Comparison of ENCODE assay signal across 9 cellular contexts in the genomic region with DNA sequence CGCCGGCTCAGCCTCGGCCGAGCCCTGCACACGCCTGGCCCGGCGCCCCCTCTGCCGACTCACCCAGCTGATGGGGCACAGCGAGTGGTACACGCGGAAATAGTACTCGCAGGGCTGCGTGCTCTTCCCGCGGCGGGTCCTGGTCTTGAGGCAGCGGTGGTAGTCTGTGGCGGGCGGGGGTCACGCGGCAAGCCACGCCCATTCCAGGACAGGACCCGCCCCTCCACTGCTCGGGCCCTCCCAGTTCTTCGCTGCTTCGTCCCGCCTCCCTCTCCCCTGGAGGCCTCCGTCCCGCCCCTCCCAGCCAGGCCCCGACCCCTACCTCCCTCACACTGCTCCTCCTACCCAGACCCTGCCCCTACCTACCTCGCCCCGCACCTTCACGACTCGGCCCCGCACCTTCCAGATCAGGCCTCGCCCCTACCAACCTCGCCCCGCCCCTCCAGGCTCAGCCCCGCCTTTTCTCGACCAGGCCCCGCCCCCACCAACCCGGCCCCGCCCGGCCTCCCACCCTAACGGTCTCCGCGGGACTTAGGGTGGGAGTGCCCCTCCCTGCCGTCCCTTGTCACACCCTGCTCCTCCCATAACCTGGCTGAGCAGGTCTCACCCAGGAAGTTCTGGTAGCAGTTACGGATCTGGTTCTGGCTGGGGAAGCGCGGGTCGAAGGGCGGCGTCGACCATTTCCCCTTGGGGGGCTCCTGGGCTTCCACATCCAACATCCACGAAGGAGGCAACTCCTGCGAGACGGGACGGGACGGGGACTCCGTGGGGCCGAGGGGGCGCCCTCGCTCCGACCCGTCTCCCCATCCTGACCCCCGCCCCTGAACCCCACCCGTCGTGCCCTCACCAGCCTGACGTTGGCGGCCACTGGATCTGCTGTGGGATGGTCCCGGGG. TPM values are rescaled to one million over a fixed set of nuclear protein-coding genes. Genes with fewer than 3 reads are reported as not detected.
DNase-seq lines count a peak whose midpoint lies in the region; ATAC-seq, FAIRE-seq and TF ChIP-seq lines count a peak whose summit lies in the region.
"Had no signal": no experiment of that assay in that cellular context is flagged by ENCODE, and none has a peak within 500 bp of the region (broad histone marks: within the 10 kb centered on the region; RNA-seq: fewer than 3 reads in every experiment).

No MANE protein-coding gene starts in this region.

- H3K4me3 Mint-ChIP-seq in central memory CD8-positive, alpha-beta T cell = peak overlapping the region; percentile 73

- H3K36me3 Mint-ChIP-seq in central memory CD8-positive, alpha-beta T cell (ENCODE audit: insufficient read depth) = peaks cover 3% of the 10 kb centered on the region

- no peaks in the 10 kb centered on the region for H4K20me1 ChIP-seq in MM.1S (ENCODE audit: insufficient read depth, low read length)

- peak overlapping the region; percentile 25 for H3K27ac Mint-ChIP-seq in central memory CD8-positive, alpha-beta T cell (ENCODE audit: low read depth)

- H3K27ac ChIP-seq in MM.1S (ENCODE audit: low read length) (no peak overlapping the region), kidney (ENCODE audit: low read depth in 2 of 2, low read length in 2 of 2) (no peak overlapping the region)

- H3K4me2 ChIP-seq in MM.1S (ENCODE audit: low read depth, low read length) = peak overlapping the region; percentile 60

- H3K9me3 ChIP-seq in MM.1S (replicated peaks; ENCODE audit: insufficient read depth, low read length) = no peaks in the 10 kb centered on the region
- H3K9me3 ChIP-seq in kidney (ENCODE audit: control insufficient read depth in 1 of 2, low read length in 2 of 2) = no peaks in the 10 kb centered on the region

- TF ChIP-seq CTCF in MM.1S (IDR thresholded peaks at IDR 0.05; ENCODE audit: low read length) = no peak
- no peak for TF ChIP-seq CTCF in kidney (IDR thresholded peaks at IDR 0.05; ENCODE audit: borderline replicate concordance, extremely low read depth, insufficient read depth)

- no peak overlapping the region for H3K9ac ChIP-seq in MM.1S (ENCODE audit: low read length)
- H3K9ac ChIP-seq in kidney (ENCODE audit: low read length in 2 of 2) = no peak overlapping the region

- H3K4me3 ChIP-seq in MM.1S (ENCODE audit: low read length) (peak overlapping the region; percentile 34; the same call in 1 of the 2 replicates), kidney (ENCODE audit: low read length in 2 of 2) (peak overlapping the region; percentile 32 to 37)

- H3K27me3 Mint-ChIP-seq in central memory CD8-positive, alpha-beta T cell = peaks cover 72% of the 10 kb centered on the region

- H3K4me1 Mint-ChIP-seq in central memory CD8-positive, alpha-beta T cell = peaks cover 26% of the 10 kb centered on the region

- H3K79me2 ChIP-seq in MM.1S (ENCODE audit: low read length) = no peaks in the 10 kb centered on the region

- H3K4me1 ChIP-seq in MM.1S (ENCODE audit: low read length) = no peaks in the 10 kb centered on the region
- peaks cover 0 to 6% of the 10 kb centered on the region in 2 donors for H3K4me1 ChIP-seq in kidney (ENCODE audit: control insufficient read depth in 1 of 2, insufficient read depth in 1 of 2, low read depth in 1 of 2, low read length in 2 of 2)

- peaks cover 66% of the 10 kb centered on the region for H3K27me3 ChIP-seq in MM.1S (replicated peaks; ENCODE audit: insufficient read depth, low read length)

- H3K36me3 ChIP-seq in MM.1S (replicated peaks; ENCODE audit: insufficient read depth, low read length) (no peaks in the 10 kb centered on the region), kidney (ENCODE audit: control insufficient read depth in 1 of 2, insufficient read depth in 2 of 2, low read length in 2 of 2) (no peaks in the 10 kb centered on the region)

- FAIRE-seq in kidney (lab: Jason Lieb, UNC) = no peak

- H3F3A ChIP-seq in MM.1S (ENCODE audit: insufficient read depth, low read length) = no peaks in the 10 kb centered on the region; the same call in 1 of the 2 replicates

- H3K9me2 ChIP-seq in MM.1S (replicated peaks; ENCODE audit: insufficient read depth, low read length) = no peaks in the 10 kb centered on the region

- peak overlapping the region; percentile 4; the same call in 1 of the 2 replicates for H2AFZ ChIP-seq in MM.1S (ENCODE audit: low read length)

- intact Hi-C loops in kidney (cut with DNase I) = no loop called here

- DNase-seq in EH (ENCODE audit: low read depth) = peak; percentile 66
- no peak for DNase-seq in MM.1S
- DNase-seq in activated CD4-positive, CD25-positive, alpha-beta regulatory T cell (lab: John Stamatoyannopoulos, UW) = peak; percentile 42 to 48 (median 47)
- DNase-seq in central memory CD8-positive, alpha-beta T cell (ENCODE audit: low spot score in 2 of 2) = peak in 1 of 2 donors; percentile 59
- peak; percentile 91 for DNase-seq in kidney
- DNase-seq in stimulated activated CD4-positive, alpha-beta T cell treated with anti-CD3 and anti-CD28 coated beads, Interleukin-2, amount 100 ng/mL, for 48 hours = peak; percentile 43 to 61

- H3K9me3 Mint-ChIP-seq in central memory CD8-positive, alpha-beta T cell = no peaks in the 10 kb centered on the region

- peak; percentile 47 for ATAC-seq in central memory CD8-positive, alpha-beta T cell (replicated peaks; ENCODE audit: extremely low read depth, poor library complexity, severe bottlenecking)
- ATAC-seq in HG02973 (IDR thresholded peaks at IDR 0.05; ENCODE audit: unreplicated experiment) = no peak
- no peak for ATAC-seq in GM18873 (IDR thresholded peaks at IDR 0.05; ENCODE audit: low FRiP score, unreplicated experiment)

RNA-seq across cellular contexts. Expression of a gene that starts 0.5 kb away (rescaled TPM):
- total RNA-seq in kidney = 3.8 TPM
- polyA plus RNA-seq in kidney (ENCODE audit: insufficient read depth, low read depth, low replicate concordance) = 0.62 TPM
- total RNA-seq: NCI-H460 had no signal

RNA-seq across cellular contexts. Expression of a gene that starts 9.0 kb away (rescaled TPM):
- total RNA-seq in kidney = not detected
- not detected for polyA plus RNA-seq in kidney (ENCODE audit: insufficient read depth, low read depth, low replicate concordance)
- total RNA-seq: NCI-H460 had no signal

RNA-seq across cellular contexts. Expression of a gene that starts 14.4 kb away (rescaled TPM):
- 13.0 TPM for total RNA-seq in kidney
- polyA plus RNA-seq in kidney (ENCODE audit: insufficient read depth, low read depth, low replicate concordance) = 4.1 TPM

RNA-seq across cellular contexts. Expression of a gene that starts 16.2 kb away (rescaled TPM):
- total RNA-seq in kidney = 0.47 TPM
- 0.37 TPM for polyA plus RNA-seq in kidney (ENCODE audit: insufficient read depth, low read depth, low replicate concordance)

RNA-seq across cellular contexts. Expression of a gene that starts 22.6 kb away (rescaled TPM):
- total RNA-seq in kidney = not detected
- not detected for polyA plus RNA-seq in kidney (ENCODE audit: insufficient read depth, low read depth, low replicate concordance)
- total RNA-seq: NCI-H460 had no signal
